In genomic region chr9:117412006-117412715, GRCh38 we compare ENCODE assay signal across 13 cellular contexts. TPM values are rescaled to one million over a fixed set of nuclear protein-coding genes. Genes with fewer than 3 reads are reported as not detected.
A peak's percentile ranks its signal among the peaks of the same experiment; 100 is the strongest.
DNase-seq lines count a peak whose midpoint lies in the region; ATAC-seq, FAIRE-seq and TF ChIP-seq lines count a peak whose summit lies in the region.
"Had no signal": no experiment of that assay in that cellular context is flagged by ENCODE, and none has a peak within 500 bp of the region (broad histone marks: within the 10 kb centered on the region; RNA-seq: fewer than 3 reads in every experiment).

No MANE protein-coding gene starts in this region.

- H3K27me3 ChIP-seq in H7 (ENCODE audit: control insufficient read depth, insufficient read depth, low read length) = peaks cover 48% of the 10 kb centered on the region

- TF ChIP-seq CTCF in D721Med (IDR thresholded peaks at IDR 0.05; ENCODE audit: insufficient read depth, missing control alignments) = no peak

- CTCF ChIA-PET in activated CD4-positive, alpha-beta T cell treated with anti-CD3 and anti-CD28 coated beads, Interleukin-2, amount 10 ng/mL, durations not matched to agents 7 days and 5 days (lab: Charles Lee) = no interaction called here

- H3K36me3 ChIP-seq in H7 (replicated peaks; ENCODE audit: control insufficient read depth, insufficient read depth, low read length) = no peaks in the 10 kb centered on the region

- no peaks in the 10 kb centered on the region for H3K36me3 Mint-ChIP-seq in activated CD4-positive, alpha-beta T cell treated with anti-CD3 and anti-CD28 coated beads, Interleukin-2, amount 10 ng/mL, durations not matched to agents 7 days and 5 days (ENCODE audit: low read depth)
- no peaks in the 10 kb centered on the region for H3K36me3 Mint-ChIP-seq in natural killer cell treated with Interleukin-12 subunit alpha and Interleukin-12 subunit beta and Interleukin-15 and Interleukin-18, amount 100 ng/mL, for 72 hours

- H3K27me3 Mint-ChIP-seq in activated CD4-positive, alpha-beta T cell treated with anti-CD3 and anti-CD28 coated beads, Interleukin-2, amount 10 ng/mL, durations not matched to agents 7 days and 5 days = peaks cover 26% of the 10 kb centered on the region
- peaks cover 17 to 32% of the 10 kb centered on the region in 2 donors for H3K27me3 Mint-ChIP-seq in natural killer cell treated with Interleukin-12 subunit alpha and Interleukin-12 subunit beta and Interleukin-15 and Interleukin-18, amount 100 ng/mL, for 72 hours

- no peaks in the 10 kb centered on the region for H3K9me3 Mint-ChIP-seq in activated CD4-positive, alpha-beta T cell treated with anti-CD3 and anti-CD28 coated beads, Interleukin-2, amount 10 ng/mL, durations not matched to agents 7 days and 5 days
- H3K9me3 Mint-ChIP-seq in natural killer cell treated with Interleukin-12 subunit alpha and Interleukin-12 subunit beta and Interleukin-15 and Interleukin-18, amount 100 ng/mL, for 72 hours = peaks cover 7% of the 10 kb centered on the region
- H3K9me3 Mint-ChIP-seq: dendritic cell treated with granulocyte-macrophage colony-stimulating factor and Interleukin-4, amounts not matched to agents 40 ng/mL and 50 ng/mL, for 4 days had no signal

- DNase-seq in D721Med (ENCODE audit: insufficient read length, low spot score) (peak; percentile 52), H7 (peak; percentile 59), NCI-H748 treated with DMSO at 0.1 percent for 48 hours (lab: John Stamatoyannopoulos, UW) (peak; percentile 68), medulla oblongata (ENCODE audit: extremely low spot score) (peak; percentile 19), MV-4-11 (lab: John Stamatoyannopoulos, UW) (no peak), SIG-M5 (lab: John Stamatoyannopoulos, UW) (no peak)
- no peak for DNase-seq in activated CD4-positive, alpha-beta T cell treated with anti-CD3 and anti-CD28 coated beads, Interleukin-2, amount 10 ng/mL, durations not matched to agents 7 days and 5 days
- DNase-seq in natural killer cell treated with Interleukin-12 subunit alpha and Interleukin-12 subunit beta and Interleukin-15 and Interleukin-18, amount 100 ng/mL, for 72 hours (ENCODE audit: low spot score) = no peak
- DNase-seq: activated CD8-positive, alpha-beta memory T cell treated with anti-CD3 and anti-CD28 coated beads, Interleukin-2, amount 50 U/mL, for 48 hours; NCI-H226; stimulated activated naive CD8-positive, alpha-beta T cell treated with anti-CD3 and anti-CD28 coated beads, Interleukin-15, amount 100 ng/mL, for 72 hours had no signal

- no peak overlapping the region for H3K4me3 ChIP-seq in H7 (ENCODE audit: insufficient read depth, low read depth, low read length)

- H3K27ac Mint-ChIP-seq in activated CD4-positive, alpha-beta T cell treated with anti-CD3 and anti-CD28 coated beads, Interleukin-2, amount 10 ng/mL, durations not matched to agents 7 days and 5 days = no peak overlapping the region
- no peak overlapping the region for H3K27ac Mint-ChIP-seq in natural killer cell treated with Interleukin-12 subunit alpha and Interleukin-12 subunit beta and Interleukin-15 and Interleukin-18, amount 100 ng/mL, for 72 hours
- H3K27ac Mint-ChIP-seq: B cell; dendritic cell treated with granulocyte-macrophage colony-stimulating factor and Interleukin-4, amounts not matched to agents 40 ng/mL and 50 ng/mL, for 4 days; stimulated activated naive CD8-positive, alpha-beta T cell treated with anti-CD3 and anti-CD28 coated beads, Interleukin-15, amount 100 ng/mL, for 72 hours had no signal

- H3K4me1 Mint-ChIP-seq in activated CD4-positive, alpha-beta T cell treated with anti-CD3 and anti-CD28 coated beads, Interleukin-2, amount 10 ng/mL, durations not matched to agents 7 days and 5 days = peaks cover 2% of the 10 kb centered on the region
- H3K4me1 Mint-ChIP-seq in natural killer cell treated with Interleukin-12 subunit alpha and Interleukin-12 subunit beta and Interleukin-15 and Interleukin-18, amount 100 ng/mL, for 72 hours (ENCODE audit: low read depth in 2 of 2) = no peaks in the 10 kb centered on the region

- H3K4me3 Mint-ChIP-seq in activated CD4-positive, alpha-beta T cell treated with anti-CD3 and anti-CD28 coated beads, Interleukin-2, amount 10 ng/mL, durations not matched to agents 7 days and 5 days = no peak overlapping the region
- no peak overlapping the region for H3K4me3 Mint-ChIP-seq in natural killer cell treated with Interleukin-12 subunit alpha and Interleukin-12 subunit beta and Interleukin-15 and Interleukin-18, amount 100 ng/mL, for 72 hours
- H3K4me3 Mint-ChIP-seq: B cell; dendritic cell treated with granulocyte-macrophage colony-stimulating factor and Interleukin-4, amounts not matched to agents 40 ng/mL and 50 ng/mL, for 4 days; stimulated activated naive CD8-positive, alpha-beta T cell treated with anti-CD3 and anti-CD28 coated beads, Interleukin-15, amount 100 ng/mL, for 72 hours had no signal

- FAIRE-seq in D721Med (lab: Jason Lieb, UNC) = no peak

- no peak for ATAC-seq in natural killer cell treated with Interleukin-12 subunit alpha and Interleukin-12 subunit beta and Interleukin-15 and Interleukin-18, amount 100 ng/mL, for 72 hours
- ATAC-seq: stimulated activated naive CD8-positive, alpha-beta T cell treated with anti-CD3 and anti-CD28 coated beads, Interleukin-15, amount 100 ng/mL, for 72 hours had no signal

- POLR2A ChIA-PET in activated CD4-positive, alpha-beta T cell treated with anti-CD3 and anti-CD28 coated beads, Interleukin-2, amount 10 ng/mL, durations not matched to agents 7 days and 5 days (lab: Charles Lee) = no interaction called here

RNA-seq across cellular contexts. Expression of gene ASTN2, which starts 2.7 kb away (rescaled TPM):
- 7.4 and 9.3 TPM in 2 replicates for total RNA-seq in H7 (2014; rRNA removed; shearing (Covaris generic))
- total RNA-seq in activated CD4-positive, alpha-beta T cell treated with anti-CD3 and anti-CD28 coated beads, Interleukin-2, amount 10 ng/mL, durations not matched to agents 7 days and 5 days = 1 to 10 TPM; 3.2 to 4.1 TPM
- total RNA-seq in natural killer cell treated with Interleukin-12 subunit alpha and Interleukin-12 subunit beta and Interleukin-15 and Interleukin-18, amount 100 ng/mL, for 72 hours = 1 to 10 TPM; 2.2 to 5.1 TPM

Comparison
In these comparisons a context has a peak if more than half of its experiments do, and no peak if none do; other contexts are left out.
1. DNase-seq: peak in D721Med (single experiment), H7 (single experiment), NCI-H748 treated with DMSO at 0.1 percent for 48 hours (single experiment) and medulla oblongata (single experiment); none in activated CD4-positive, alpha-beta T cell treated with anti-CD3 and anti-CD28 coated beads, Interleukin-2, amount 10 ng/mL, durations not matched to agents 7 days and 5 days (single experiment), MV-4-11 (single experiment), SIG-M5 (single experiment) and natural killer cell treated with Interleukin-12 subunit alpha and Interleukin-12 subunit beta and Interleukin-15 and Interleukin-18, amount 100 ng/mL, for 72 hours (single experiment).